ENCODE assay signal across 26 cellular contexts in the genomic region with DNA sequence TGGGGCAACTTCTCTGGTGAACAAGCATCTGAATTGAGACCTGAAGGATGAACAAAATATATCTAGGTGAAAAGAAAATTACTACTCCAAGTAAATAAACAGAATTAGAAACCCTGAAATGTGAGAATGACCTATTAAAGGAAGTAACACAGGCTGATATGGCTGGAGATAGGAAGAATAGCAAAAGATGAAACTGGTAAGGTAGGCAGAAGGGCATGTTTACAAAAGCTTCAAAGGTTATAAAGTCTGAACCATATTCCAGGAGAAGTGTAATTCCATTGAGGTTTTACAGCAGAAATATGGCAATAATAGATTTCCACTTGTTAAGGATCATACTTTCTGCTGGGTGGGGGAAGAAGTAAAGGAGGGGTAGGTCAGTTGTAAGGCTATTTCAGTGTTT.
"Had no signal": no experiment of that assay in that cellular context is flagged by ENCODE, and none has a peak within 500 bp of the region (broad histone marks: within the 10 kb centered on the region; RNA-seq: fewer than 3 reads in every experiment).

No MANE protein-coding gene starts in this region.

- H3K27ac ChIP-seq: stomach, suprapubic skin, testis, thoracic aorta, thyroid gland, tibial artery, tibial nerve, transverse colon, upper lobe of left lung, upper lobe of right lung, uterus, vagina had no signal

- H3K4me3 ChIP-seq: stomach, suprapubic skin, testis, thoracic aorta, thyroid gland, tibial artery, tibial nerve, transverse colon, upper lobe of left lung, upper lobe of right lung, uterus, vagina had no signal

- DNase-seq: stimulated activated CD4-positive, alpha-beta T cell treated with anti-CD3 and anti-CD28 coated beads, Interleukin-2, amount 100 ng/mL, for 48 hours; stimulated activated CD4-positive, alpha-beta T cell treated with anti-CD3 and anti-CD28 coated beads, Interleukin-4, amount 100 ng/mL, for 1 hour; stimulated activated CD4-positive, alpha-beta T cell treated with anti-CD3 and anti-CD28 coated beads, Interleukin-4, amount 100 ng/mL, for 24 hours; stimulated activated CD4-positive, alpha-beta T cell treated with anti-CD3 and anti-CD28 coated beads, Interleukin-4, amount 100 ng/mL, for 4 hours; stimulated activated CD8-positive, alpha-beta memory T cell treated with anti-CD3 and anti-CD28 coated beads, Interleukin-4, amount 100 ng/mL, for 48 hours; stimulated activated naive B cell treated with anti-CD40 and anti-IgM and Interleukin-4, amounts not matched to agents 10 μg/mL and 1 μg/mL and 100 μg/mL, for 72 hours; stimulated activated naive CD4-positive, alpha-beta T cell; stimulated activated naive CD4-positive, alpha-beta T cell treated with Interleukin-2 at 50 U/mL for 16 hours; stimulated activated naive CD8-positive, alpha-beta T cell treated with anti-CD3 and anti-CD28 coated beads, Interleukin-15, amount 100 ng/mL, for 72 hours; stimulated activated naive CD8-positive, alpha-beta T cell treated with anti-CD3 and anti-CD28 coated beads, Interleukin-15, Interleukin-2, amounts not matched to agents 100 U/mL and 50 U/mL, for 24 hours; stomach; substantia nigra; testis; thyroid gland; tibial artery; transverse colon; trophoblast cell; upper lobe of left lung; upper lobe of right lung; uterus had no signal

- H3K4me1 ChIP-seq: stomach, suprapubic skin, testis, thyroid gland, tibial artery, tibial nerve, upper lobe of left lung, upper lobe of right lung, uterus, vagina had no signal

- H3K27me3 ChIP-seq: stomach, suprapubic skin, testis, thyroid gland, tibial artery, tibial nerve, transverse colon, upper lobe of left lung, upper lobe of right lung, uterus, vagina had no signal

- H3K36me3 ChIP-seq: stomach, suprapubic skin, thoracic aorta, thyroid gland, tibial artery, tibial nerve, transverse colon, upper lobe of left lung, upper lobe of right lung, uterus, vagina had no signal

- ATAC-seq: stimulated activated effector memory CD8-positive, alpha-beta T cell treated with anti-CD3 and anti-CD28 coated beads, Interleukin-12 subunit alpha, Interleukin-12 subunit beta, amount 100 ng/mL, for 72 hours; stimulated activated memory B cell treated with anti-CD40 and anti-IgM and Interleukin-4, amounts not matched to agents 10 μg/mL and 1 μg/mL and 100 μg/mL, for 72 hours; stimulated activated naive B cell treated with anti-CD40 and anti-IgM and Interleukin-4, amounts not matched to agents 10 μg/mL and 1 μg/mL and 100 μg/mL, for 72 hours; stimulated activated naive CD8-positive, alpha-beta T cell treated with anti-CD3 and anti-CD28 coated beads, Interleukin-15, amount 100 ng/mL, for 72 hours; stimulated activated naive CD8-positive, alpha-beta T cell treated with anti-CD3 and anti-CD28 coated beads, Interleukin-15, Interleukin-2, amounts not matched to agents 100 U/mL and 50 U/mL, for 24 hours; upper lobe of right lung had no signal

- H3K9me3 ChIP-seq: stomach, suprapubic skin, testis, thoracic aorta, thyroid gland, tibial artery, transverse colon, upper lobe of left lung, upper lobe of right lung, uterus, vagina had no signal
